In genomic region chr19:50801107-50801506, GRCh38 we compare ENCODE assay signal across 16 cellular contexts. TPM values are rescaled to one million over a fixed set of nuclear protein-coding genes. Genes with fewer than 3 reads are reported as not detected.
DNase-seq lines count a peak whose midpoint lies in the region; ATAC-seq and TF ChIP-seq lines count a peak whose summit lies in the region.
"Had no signal": no experiment of that assay in that cellular context is flagged by ENCODE, and none has a peak within 500 bp of the region (broad histone marks: within the 10 kb centered on the region; RNA-seq: fewer than 3 reads in every experiment).

No MANE protein-coding gene starts in this region.

- no peak overlapping the region for H3K9ac ChIP-seq in SK-N-SH

- no peak overlapping the region for H3K4me3 ChIP-seq in SK-N-SH (ENCODE audit: low read depth in 2 of 2, low read length in 1 of 2)
- H3K4me3 ChIP-seq: lung, upper lobe of right lung had no signal

- peaks cover 68% of the 10 kb centered on the region for H4K20me1 ChIP-seq in SK-N-SH (ENCODE audit: insufficient read depth)

- H3K27ac Mint-ChIP-seq in HFFc6 = peak overlapping the region; percentile 26; the same call in 1 of the 2 replicates
- no peak overlapping the region for H3K27ac Mint-ChIP-seq in endothelial cell (ENCODE audit: unreplicated experiment)

- DNase-seq in SK-N-SH (peak; percentile 46), HFFc6 (no peak), endothelial cell (ENCODE audit: low spot score) (no peak), iPS-NIHi11 (ENCODE audit: low spot score) (no peak)
- DNase-seq: activated CD4-positive, CD25-positive, alpha-beta regulatory T cell; DMS153; erythroblast; hypothalamus; stimulated activated CD4-positive, alpha-beta T cell treated with anti-CD3 and anti-CD28 coated beads, Interleukin-15, amount 100 ng/mL, for 24 hours; upper lobe of right lung had no signal

- H3K27me3 Mint-ChIP-seq in HFFc6 (ENCODE audit: insufficient read depth) (peaks cover 11% of the 10 kb centered on the region), endothelial cell (ENCODE audit: unreplicated experiment) (peaks cover 6% of the 10 kb centered on the region)

- ATAC-seq in SK-N-SH treated with all-trans-retinoic acid at 6 μM for 48 hours = no peak
- ATAC-seq in GM19452 (IDR thresholded peaks at IDR 0.05; ENCODE audit: unreplicated experiment) = no peak
- ATAC-seq: upper lobe of right lung had no signal

- H2AFZ ChIP-seq in SK-N-SH (ENCODE audit: low read depth) = no peak overlapping the region

- no peak for TF ChIP-seq EP300 in SK-N-SH (IDR thresholded peaks at IDR 0.05; ENCODE audit: borderline replicate concordance in 1 of 2, low read depth in 1 of 2, low read length in 1 of 2)

- H3K79me2 ChIP-seq in SK-N-SH (ENCODE audit: insufficient read depth) = peaks cover 46% of the 10 kb centered on the region

- H3K4me1 Mint-ChIP-seq in HFFc6 (ENCODE audit: low read depth) = peaks cover 21% of the 10 kb centered on the region
- H3K4me1 Mint-ChIP-seq in endothelial cell (ENCODE audit: unreplicated experiment) = peaks cover 19% of the 10 kb centered on the region

- H3K27ac ChIP-seq in SK-N-SH (ENCODE audit: low read depth in 2 of 2, low read length in 1 of 2) = no peak overlapping the region
- H3K27ac ChIP-seq: upper lobe of right lung had no signal

- no peaks in the 10 kb centered on the region for H3K9me3 ChIP-seq in SK-N-SH
- H3K9me3 ChIP-seq: upper lobe of right lung had no signal

- WGBS in SK-N-SH (ENCODE audit: low lambda C conversion rate) = 86% methylated on average over 8 of the region's 8 CpGs

- H3K27me3 ChIP-seq in SK-N-SH (ENCODE audit: insufficient read depth) = no peaks in the 10 kb centered on the region
- H3K27me3 ChIP-seq: upper lobe of right lung had no signal

- H3K36me3 ChIP-seq in SK-N-SH (replicated peaks in 1 of 2; ENCODE audit: control insufficient read depth in 1 of 2, insufficient read depth in 2 of 2, low read length in 1 of 2) = peaks cover 14 to 35% of the 10 kb centered on the region in 2 experiments

- POLR2A ChIA-PET in SK-N-SH (lab: Yijun Ruan, JAX) = interaction anchor here (1.0 kb wide), 1 partner anchor 8 kb away, joined by 3 read pairs; no protein-coding TSS in a partner anchor

- H3K4me3 Mint-ChIP-seq in HFFc6 (peak overlapping the region; percentile 35; the same call in 1 of the 2 replicates), endothelial cell (ENCODE audit: unreplicated experiment) (peak overlapping the region; percentile 45)

- peaks cover 4% of the 10 kb centered on the region; the same call in 1 of the 2 replicates for H3K9me3 Mint-ChIP-seq in HFFc6
- no peaks in the 10 kb centered on the region for H3K9me3 Mint-ChIP-seq in endothelial cell (ENCODE audit: unreplicated experiment)

- TF ChIP-seq RAD21 in SK-N-SH (IDR thresholded peaks at IDR 0.05; ENCODE audit: low read length) = no peak

- no peaks in the 10 kb centered on the region for H3K9me2 ChIP-seq in SK-N-SH

- H3K4me2 ChIP-seq in SK-N-SH = no peak overlapping the region

- peaks cover 19% of the 10 kb centered on the region for H3K36me3 Mint-ChIP-seq in HFFc6 (ENCODE audit: low read depth)
- peaks cover 21% of the 10 kb centered on the region for H3K36me3 Mint-ChIP-seq in endothelial cell (ENCODE audit: low read depth, unreplicated experiment)

- peaks cover 7 to 12% of the 10 kb centered on the region in 2 experiments; a peak in 2 of 4 replicates for H3K4me1 ChIP-seq in SK-N-SH (ENCODE audit: control insufficient read depth in 1 of 2, insufficient read depth in 2 of 2, low read depth in 1 of 2, low read length in 1 of 2)

- TF ChIP-seq CTCF in SK-N-SH (IDR thresholded peaks at IDR 0.05) (no peak), HFFc6 (IDR thresholded peaks at IDR 0.05) (no peak), endothelial cell (IDR thresholded peaks at IDR 0.05; ENCODE audit: unreplicated experiment) (no peak)

- no peaks in the 10 kb centered on the region for H3F3A ChIP-seq in SK-N-SH (replicated peaks; ENCODE audit: insufficient read depth)

- CTCF ChIA-PET in SK-N-SH (lab: Yijun Ruan, JAX) = interaction anchor here (1.2 kb wide), 1 partner anchor 76 kb away, joined by 3 read pairs; no protein-coding TSS in a partner anchor

TF ChIP-seq in SK-N-SH, 30 proteins besides CTCF, POLR2A, EP300 and RAD21 (continues in another document):
- TF ChIP-seq REST (IDR thresholded peaks at IDR 0.05; ENCODE audit: low read depth, low read length) (no peak), GABPA (IDR thresholded peaks at IDR 0.05; ENCODE audit: low read depth) (no peak)

TF ChIP-seq in SK-N-SH treated with all-trans-retinoic acid at 6 μM for 48 hours, 23 proteins besides CTCF, POLR2A, EP300 and RAD21 (continues in another document):
- TF ChIP-seq ZNF8 (CRISPR knock-in tag; IDR thresholded peaks at IDR 0.05) = no peak
- no peak for TF ChIP-seq TCF4 (CRISPR knock-in tag; IDR thresholded peaks at IDR 0.05; ENCODE audit: borderline replicate concordance)
- TF ChIP-seq POU6F1 (CRISPR knock-in tag; IDR thresholded peaks at IDR 0.05; ENCODE audit: borderline replicate concordance, low read depth) = no peak
- TF ChIP-seq CSRNP3 (CRISPR knock-in tag; IDR thresholded peaks at IDR 0.05) = no peak
- no peak for TF ChIP-seq ZNF565 (CRISPR knock-in tag; conservative IDR thresholded peaks at IDR 0.05; ENCODE audit: low read depth)
- TF ChIP-seq, protein P1, sequence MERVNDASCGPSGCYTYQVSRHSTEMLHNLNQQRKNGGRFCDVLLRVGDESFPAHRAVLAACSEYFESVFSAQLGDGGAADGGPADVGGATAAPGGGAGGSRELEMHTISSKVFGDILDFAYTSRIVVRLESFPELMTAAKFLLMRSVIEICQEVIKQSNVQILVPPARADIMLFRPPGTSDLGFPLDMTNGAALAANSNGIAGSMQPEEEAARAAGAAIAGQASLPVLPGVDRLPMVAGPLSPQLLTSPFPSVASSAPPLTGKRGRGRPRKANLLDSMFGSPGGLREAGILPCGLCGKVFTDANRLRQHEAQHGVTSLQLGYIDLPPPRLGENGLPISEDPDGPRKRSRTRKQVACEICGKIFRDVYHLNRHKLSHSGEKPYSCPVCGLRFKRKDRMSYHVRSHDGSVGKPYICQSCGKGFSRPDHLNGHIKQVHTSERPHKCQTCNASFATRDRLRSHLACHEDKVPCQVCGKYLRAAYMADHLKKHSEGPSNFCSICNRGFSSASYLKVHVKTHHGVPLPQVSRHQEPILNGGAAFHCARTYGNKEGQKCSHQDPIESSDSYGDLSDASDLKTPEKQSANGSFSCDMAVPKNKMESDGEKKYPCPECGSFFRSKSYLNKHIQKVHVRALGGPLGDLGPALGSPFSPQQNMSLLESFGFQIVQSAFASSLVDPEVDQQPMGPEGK (CRISPR knock-in tag; IDR thresholded peaks at IDR 0.05; ENCODE audit: borderline replicate concordance) = no peak
- no peak for TF ChIP-seq OSR1 (CRISPR knock-in tag; IDR thresholded peaks at IDR 0.05)

RNA-seq across cellular contexts. Expression of gene ACP4, which starts 10.9 kb away (rescaled TPM):
- polyA plus RNA-seq in SK-N-SH (2012; rRNA removed) = not detected in 2 replicates
- not detected in 2 replicates for polyA plus RNA-seq in SK-N-SH (2012; cell fraction: cytosol; rRNA removed)
- polyA plus RNA-seq in SK-N-SH (2012; cell fraction: nucleus; rRNA removed) = not detected in 2 replicates
- not detected for total RNA-seq in HFFc6 (2021; fragmentation: NEBNext Ultra II Directional; extraction: Animal tissue kit (Norgen Biotek cat#: 25700))
- total RNA-seq in endothelial cell (ENCODE audit: unreplicated experiment) = not detected
- total RNA-seq: A172, cerebellum, lung, SK-MEL-5, upper lobe of right lung had no signal
- polyA plus RNA-seq: lung had no signal

RNA-seq across cellular contexts. Expression of gene KLK1, which starts 22.5 kb away (rescaled TPM):
- not detected in 2 replicates for polyA plus RNA-seq in SK-N-SH (2012; rRNA removed)
- polyA plus RNA-seq in SK-N-SH (2012; cell fraction: cytosol; rRNA removed) = not detected in 2 replicates
- not detected in 2 replicates for polyA plus RNA-seq in SK-N-SH (2012; cell fraction: nucleus; rRNA removed)
- not detected for total RNA-seq in HFFc6 (2021; fragmentation: NEBNext Ultra II Directional; extraction: Animal tissue kit (Norgen Biotek cat#: 25700))
- 2.7 TPM for total RNA-seq in endothelial cell (ENCODE audit: unreplicated experiment)
- total RNA-seq: A172, cerebellum, SK-MEL-5 had no signal

RNA-seq across cellular contexts. Expression of gene GPR32, which starts 30.8 kb away (rescaled TPM):
- polyA plus RNA-seq in SK-N-SH (2012; rRNA removed) = not detected in 2 replicates
- not detected in 2 replicates for polyA plus RNA-seq in SK-N-SH (2012; cell fraction: cytosol; rRNA removed)
- polyA plus RNA-seq in SK-N-SH (2012; cell fraction: nucleus; rRNA removed) = 0.07 TPM in 1 of 2 replicates, not detected in the other
- total RNA-seq in HFFc6 (2021; fragmentation: NEBNext Ultra II Directional; extraction: Animal tissue kit (Norgen Biotek cat#: 25700)) = not detected
- not detected for total RNA-seq in endothelial cell (ENCODE audit: unreplicated experiment)
- total RNA-seq: A172, cerebellum, lung, SK-MEL-5, upper lobe of right lung had no signal
- polyA plus RNA-seq: lung had no signal

RNA-seq across cellular contexts. Expression of gene KLK15, which starts 32.3 kb away (rescaled TPM):
- polyA plus RNA-seq in SK-N-SH (2012; rRNA removed) = not detected in 2 replicates
- polyA plus RNA-seq in SK-N-SH (2012; cell fraction: cytosol; rRNA removed) = not detected in 2 replicates
- polyA plus RNA-seq in SK-N-SH (2012; cell fraction: nucleus; rRNA removed) = not detected in 2 replicates
- total RNA-seq in HFFc6 (2021; fragmentation: NEBNext Ultra II Directional; extraction: Animal tissue kit (Norgen Biotek cat#: 25700)) = not detected
- total RNA-seq in endothelial cell (ENCODE audit: unreplicated experiment) = not detected
- total RNA-seq: A172, cerebellum, lung, SK-MEL-5, upper lobe of right lung had no signal
- polyA plus RNA-seq: lung had no signal

RNA-seq across cellular contexts. Expression of gene KLK3, which starts 53.6 kb away (rescaled TPM):
- not detected in 2 replicates for polyA plus RNA-seq in SK-N-SH (2012; rRNA removed)
- not detected in 2 replicates for polyA plus RNA-seq in SK-N-SH (2012; cell fraction: cytosol; rRNA removed)
- polyA plus RNA-seq in SK-N-SH (2012; cell fraction: nucleus; rRNA removed) = not detected in 2 replicates
- not detected for total RNA-seq in HFFc6 (2021; fragmentation: NEBNext Ultra II Directional; extraction: Animal tissue kit (Norgen Biotek cat#: 25700))
- not detected for total RNA-seq in endothelial cell (ENCODE audit: unreplicated experiment)
- total RNA-seq: A172, cerebellum, lung, SK-MEL-5, upper lobe of right lung had no signal
- polyA plus RNA-seq: lung had no signal
